9 cellular contexts compared by ENCODE assay signal in the genomic region with DNA sequence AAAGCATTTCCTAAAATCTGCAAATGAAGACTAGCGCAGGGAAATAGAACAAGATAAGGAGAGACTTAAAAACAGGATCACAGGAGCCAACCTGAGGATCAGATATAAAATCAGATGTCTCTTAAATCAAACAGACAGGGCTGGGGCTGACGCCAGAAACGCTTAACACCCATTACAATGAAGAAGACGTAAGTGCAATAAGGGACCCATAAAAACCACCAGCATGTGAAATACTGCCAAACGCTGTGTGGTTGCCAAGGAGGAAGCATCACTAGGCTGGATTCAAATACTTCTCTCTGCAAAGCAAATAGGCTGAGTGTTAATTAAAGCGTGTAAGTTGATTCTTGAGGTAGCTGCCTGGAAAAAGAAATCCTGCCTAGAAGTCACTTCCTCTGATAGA.
A peak's percentile ranks its signal among the peaks of the same experiment; 100 is the strongest.
DNase-seq lines count a peak whose midpoint lies in the region; ATAC-seq and TF ChIP-seq lines count a peak whose summit lies in the region.
"Had no signal": no experiment of that assay in that cellular context is flagged by ENCODE, and none has a peak within 500 bp of the region (broad histone marks: within the 10 kb centered on the region; RNA-seq: fewer than 3 reads in every experiment).

No MANE protein-coding gene starts in this region.

- H3K9me3 Mint-ChIP-seq in neural progenitor cell: no peaks in the 10 kb centered on the region

- H3K4me3 ChIP-seq in HEK293 (ENCODE audit: low read depth, low read length) (no peak overlapping the region), body of pancreas (no peak overlapping the region), neural progenitor cell (no peak overlapping the region), brain microvascular endothelial cell (ENCODE audit: low read depth, low read length) (no peak overlapping the region), BE2C (ENCODE audit: low read depth, low read length) (no peak overlapping the region)

- H3K36me3 ChIP-seq in HEK293 (ENCODE audit: control insufficient read depth in 2 of 2, insufficient read depth in 1 of 2, low read length in 2 of 2): no peaks in the 10 kb centered on the region
- no peaks in the 10 kb centered on the region for H3K36me3 ChIP-seq in body of pancreas (replicated peaks in 1 of 2; ENCODE audit: insufficient read depth in 1 of 2, low read depth in 2 of 2)
- no peaks in the 10 kb centered on the region for H3K36me3 ChIP-seq in neural progenitor cell
- no peaks in the 10 kb centered on the region for H3K36me3 ChIP-seq in brain microvascular endothelial cell (replicated peaks)
- H3K36me3 ChIP-seq in BE2C: no peaks in the 10 kb centered on the region

- no peak overlapping the region for H3K27ac Mint-ChIP-seq in neural progenitor cell

- intact Hi-C loops in body of pancreas (cut with DNase I): no loop called here

- 11 to 13% methylated on average over 6 of the region's 6 CpGs for WGBS in body of pancreas, 2 donors

- H3K9ac ChIP-seq in neural progenitor cell: no peak overlapping the region

- no peaks in the 10 kb centered on the region for H3K36me3 Mint-ChIP-seq in neural progenitor cell

- no peaks in the 10 kb centered on the region for H3K27me3 ChIP-seq in body of pancreas
- no peaks in the 10 kb centered on the region for H3K27me3 ChIP-seq in neural progenitor cell
- no peaks in the 10 kb centered on the region for H3K27me3 ChIP-seq in brain microvascular endothelial cell (replicated peaks)
- no peaks in the 10 kb centered on the region for H3K27me3 ChIP-seq in BE2C

- no peak for TF ChIP-seq POLR2A in body of pancreas (IDR thresholded peaks at IDR 0.05)

- H3K27me3 Mint-ChIP-seq in neural progenitor cell (ENCODE audit: insufficient read depth, low read depth): no peaks in the 10 kb centered on the region

- no peak for TF ChIP-seq CTCF in HEK293 (tag by site-specific recombination; IDR thresholded peaks at IDR 0.05)
- TF ChIP-seq CTCF in body of pancreas (IDR thresholded peaks at IDR 0.05): no peak
- no peak for TF ChIP-seq CTCF in neural progenitor cell (IDR thresholded peaks at IDR 0.05)
- no peak for TF ChIP-seq CTCF in brain microvascular endothelial cell (IDR thresholded peaks at IDR 0.05; ENCODE audit: low read depth, low read length, missing control alignments)
- TF ChIP-seq CTCF in BE2C (IDR thresholded peaks at IDR 0.05; ENCODE audit: low read depth, low read length): no peak

- ATAC-seq in body of pancreas: no peak
- no peak for ATAC-seq in HG03571 (IDR thresholded peaks at IDR 0.05; ENCODE audit: unreplicated experiment)

- H3F3A ChIP-seq in neural progenitor cell (ENCODE audit: low read depth): no peaks in the 10 kb centered on the region

- no peaks in the 10 kb centered on the region for H3K9me3 ChIP-seq in HEK293 (ENCODE audit: control insufficient read depth, insufficient read depth, low read depth, low read length)
- H3K9me3 ChIP-seq in body of pancreas: no peaks in the 10 kb centered on the region
- H3K9me3 ChIP-seq in neural progenitor cell (ENCODE audit: low read depth): no peaks in the 10 kb centered on the region
- H3K9me3 ChIP-seq in BE2C: no peaks in the 10 kb centered on the region

- H3K4me1 ChIP-seq in HEK293 (ENCODE audit: control insufficient read depth, insufficient read depth, low read length): no peaks in the 10 kb centered on the region
- H3K4me1 ChIP-seq in body of pancreas: peaks cover 87% of the 10 kb centered on the region
- peaks cover 17% of the 10 kb centered on the region for H3K4me1 ChIP-seq in neural progenitor cell
- no peaks in the 10 kb centered on the region for H3K4me1 ChIP-seq in BE2C

- no peaks in the 10 kb centered on the region for H4K20me1 ChIP-seq in neural progenitor cell (ENCODE audit: low read depth)

- POLR2A ChIA-PET in HEK293 (lab: Yijun Ruan, JAX): no interaction called here

- peaks cover 31% of the 10 kb centered on the region for H3K4me1 Mint-ChIP-seq in neural progenitor cell

- peak; percentile 41 for DNase-seq in NCI-H2107 treated with DMSO at 0.1 percent for 48 hours (lab: John Stamatoyannopoulos, UW; ENCODE audit: unreplicated experiment)
- peak; percentile 41 to 60 (median 54) for DNase-seq in body of pancreas
- no peak for DNase-seq in neural progenitor cell (ENCODE audit: low spot score)
- no peak for DNase-seq in SK-N-DZ (ENCODE audit: low spot score)
- DNase-seq in brain microvascular endothelial cell: no peak
- DNase-seq in BE2C: no peak
- DNase-seq: stimulated activated CD4-positive, alpha-beta T cell treated with anti-CD3 and anti-CD28 coated beads, Interleukin-12 subunit alpha, Interleukin-12 subunit beta, amount 100 ng/mL, for 4 hours had no signal

- H3K4me3 Mint-ChIP-seq in neural progenitor cell: no peak overlapping the region

- H3K79me2 ChIP-seq in neural progenitor cell (ENCODE audit: low read depth): no peaks in the 10 kb centered on the region

- CTCF ChIA-PET in HEK293 (lab: Yijun Ruan, JAX): no interaction called here

- H3K27ac ChIP-seq in HEK293 (ENCODE audit: extremely low read depth, low read depth, low read length) (no peak overlapping the region), body of pancreas (peak overlapping the region in 3 of 4 donors; percentile 83 to 85 (median 84)), neural progenitor cell (no peak overlapping the region), brain microvascular endothelial cell (no peak overlapping the region)

- no peak overlapping the region for H3K4me2 ChIP-seq in neural progenitor cell

- H2AFZ ChIP-seq in neural progenitor cell (replicated peaks): peak overlapping the region; percentile 12

- in situ Hi-C loops in brain microvascular endothelial cell (cut with HindIII; ENCODE audit: low pct_ligation_motif_present, low sequenced_read_pairs): no loop called here

TF ChIP-seq in HEK293, 187 proteins besides CTCF, POLR2A, EP300 and RAD21 (continues in another document):
- TF ChIP-seq, protein P1, sequence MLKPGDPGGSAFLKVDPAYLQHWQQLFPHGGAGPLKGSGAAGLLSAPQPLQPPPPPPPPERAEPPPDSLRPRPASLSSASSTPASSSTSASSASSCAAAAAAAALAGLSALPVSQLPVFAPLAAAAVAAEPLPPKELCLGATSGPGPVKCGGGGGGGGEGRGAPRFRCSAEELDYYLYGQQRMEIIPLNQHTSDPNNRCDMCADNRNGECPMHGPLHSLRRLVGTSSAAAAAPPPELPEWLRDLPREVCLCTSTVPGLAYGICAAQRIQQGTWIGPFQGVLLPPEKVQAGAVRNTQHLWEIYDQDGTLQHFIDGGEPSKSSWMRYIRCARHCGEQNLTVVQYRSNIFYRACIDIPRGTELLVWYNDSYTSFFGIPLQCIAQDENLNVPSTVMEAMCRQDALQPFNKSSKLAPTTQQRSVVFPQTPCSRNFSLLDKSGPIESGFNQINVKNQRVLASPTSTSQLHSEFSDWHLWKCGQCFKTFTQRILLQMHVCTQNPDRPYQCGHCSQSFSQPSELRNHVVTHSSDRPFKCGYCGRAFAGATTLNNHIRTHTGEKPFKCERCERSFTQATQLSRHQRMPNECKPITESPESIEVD (tag by site-specific recombination; IDR thresholded peaks at IDR 0.05): peak; percentile 78
- TF ChIP-seq MZF1 (tag by site-specific recombination; IDR thresholded peaks at IDR 0.05; ENCODE audit: borderline replicate concordance) (peak; percentile 69; the same call in 1 of the 2 replicates), ZNF549 (tag by site-specific recombination; IDR thresholded peaks at IDR 0.05) (no peak), ZEB2 (tag by site-specific recombination; IDR thresholded peaks at IDR 0.05) (peak; percentile 72), SCRT1 (tag by site-specific recombination; IDR thresholded peaks at IDR 0.05; ENCODE audit: borderline replicate concordance) (peak; percentile 69), ZNF521 (tag by site-specific recombination; IDR thresholded peaks at IDR 0.05) (no peak), ZNF416 (tag by site-specific recombination; IDR thresholded peaks at IDR 0.05) (no peak), ZNF114 (tag by site-specific recombination; IDR thresholded peaks at IDR 0.05) (no peak), ZNF24 (tag by site-specific recombination; IDR thresholded peaks at IDR 0.05) (no peak), ZNF843 (tag by site-specific recombination; IDR thresholded peaks at IDR 0.05) (peak; percentile 90), ZNF184 (tag by site-specific recombination; IDR thresholded peaks at IDR 0.05) (0 out of 2 replicates have a peak, but pooled peaks have one; percentile 26), ZNF558 (tag by site-specific recombination; IDR thresholded peaks at IDR 0.05) (no peak), ZBTB48 (tag by site-specific recombination; IDR thresholded peaks at IDR 0.05) (no peak), ZNF529 (tag by site-specific recombination; IDR thresholded peaks at IDR 0.05; ENCODE audit: insufficient replicate concordance) (no peak)
- TF ChIP-seq, protein P2, sequence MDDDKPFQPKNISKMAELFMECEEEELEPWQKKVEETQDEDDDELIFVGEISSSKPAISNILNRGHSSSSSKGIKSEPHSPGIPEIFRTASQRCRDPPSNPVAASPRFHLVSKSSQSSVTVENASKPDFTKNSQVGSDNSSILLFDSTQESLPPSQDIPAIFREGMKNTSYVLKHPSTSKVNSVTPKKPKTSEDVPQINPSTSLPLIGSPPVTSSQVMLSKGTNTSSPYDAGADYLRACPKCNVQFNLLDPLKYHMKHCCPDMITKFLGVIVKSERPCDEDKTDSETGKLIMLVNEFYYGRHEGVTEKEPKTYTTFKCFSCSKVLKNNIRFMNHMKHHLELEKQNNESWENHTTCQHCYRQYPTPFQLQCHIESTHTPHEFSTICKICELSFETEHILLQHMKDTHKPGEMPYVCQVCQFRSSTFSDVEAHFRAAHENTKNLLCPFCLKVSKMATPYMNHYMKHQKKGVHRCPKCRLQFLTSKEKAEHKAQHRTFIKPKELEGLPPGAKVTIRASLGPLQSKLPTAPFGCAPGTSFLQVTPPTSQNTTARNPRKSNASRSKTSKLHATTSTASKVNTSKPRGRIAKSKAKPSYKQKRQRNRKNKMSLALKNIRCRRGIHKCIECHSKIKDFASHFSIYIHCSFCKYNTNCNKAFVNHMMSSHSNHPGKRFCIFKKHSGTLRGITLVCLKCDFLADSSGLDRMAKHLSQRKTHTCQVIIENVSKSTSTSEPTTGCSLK (tag by site-specific recombination; IDR thresholded peaks at IDR 0.05): no peak
- TF ChIP-seq, protein P3, sequence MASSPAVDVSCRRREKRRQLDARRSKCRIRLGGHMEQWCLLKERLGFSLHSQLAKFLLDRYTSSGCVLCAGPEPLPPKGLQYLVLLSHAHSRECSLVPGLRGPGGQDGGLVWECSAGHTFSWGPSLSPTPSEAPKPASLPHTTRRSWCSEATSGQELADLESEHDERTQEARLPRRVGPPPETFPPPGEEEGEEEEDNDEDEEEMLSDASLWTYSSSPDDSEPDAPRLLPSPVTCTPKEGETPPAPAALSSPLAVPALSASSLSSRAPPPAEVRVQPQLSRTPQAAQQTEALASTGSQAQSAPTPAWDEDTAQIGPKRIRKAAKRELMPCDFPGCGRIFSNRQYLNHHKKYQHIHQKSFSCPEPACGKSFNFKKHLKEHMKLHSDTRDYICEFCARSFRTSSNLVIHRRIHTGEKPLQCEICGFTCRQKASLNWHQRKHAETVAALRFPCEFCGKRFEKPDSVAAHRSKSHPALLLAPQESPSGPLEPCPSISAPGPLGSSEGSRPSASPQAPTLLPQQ (tag by site-specific recombination; IDR thresholded peaks at IDR 0.05): 0 out of 2 replicates have a peak, but pooled peaks have one; percentile 38

Comparison
In these comparisons a context has a peak if more than half of its experiments do, and no peak if none do; other contexts are left out.
1. H3K27ac ChIP-seq: peak in body of pancreas (3 of 4); none in HEK293 (single experiment), neural progenitor cell (single experiment) and brain microvascular endothelial cell (single experiment).
2. DNase-seq: peak in NCI-H2107 treated with DMSO at 0.1 percent for 48 hours (single experiment) and body of pancreas (4 of 4); none in neural progenitor cell (single experiment), SK-N-DZ (single experiment), brain microvascular endothelial cell (single experiment) and BE2C (single experiment).